1 cellular context compared by ENCODE assay signal in the genomic region with DNA sequence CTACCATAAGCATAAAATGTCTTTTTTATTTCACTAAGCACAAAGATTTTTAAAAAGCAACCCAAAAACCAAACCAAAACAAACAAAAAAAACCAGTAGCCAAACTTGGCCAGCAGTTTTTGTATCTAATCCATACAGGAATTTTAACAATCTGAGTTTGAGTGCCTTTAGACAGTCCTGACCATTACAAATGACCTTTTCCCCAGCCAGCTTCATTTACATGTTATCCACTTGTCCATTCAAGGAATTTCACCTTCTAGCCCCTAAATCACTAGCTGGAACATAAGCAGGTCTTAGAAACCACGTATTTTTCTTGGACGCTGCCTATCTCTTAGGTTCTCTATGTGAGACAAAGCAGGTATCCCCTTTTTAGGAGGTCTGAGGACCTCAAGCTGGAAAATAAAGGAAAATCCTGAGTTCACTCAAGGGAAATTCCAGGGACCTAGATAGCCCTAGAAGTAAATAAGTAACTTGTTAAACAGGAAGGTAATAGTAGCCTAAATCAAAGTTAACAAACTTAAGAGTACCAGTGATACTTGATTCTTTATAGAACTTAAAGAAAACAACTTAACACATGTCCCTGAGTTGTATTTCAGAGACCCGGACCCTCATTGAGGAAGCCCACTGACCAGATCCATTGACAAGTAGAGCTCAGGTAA.
TF ChIP-seq lines count a peak whose summit lies in the region.

No MANE protein-coding gene starts in this region.

TF ChIP-seq in A549, 52 proteins besides CTCF, POLR2A, EP300 and RAD21 (continued from another document):
- TF ChIP-seq, protein P1, sequence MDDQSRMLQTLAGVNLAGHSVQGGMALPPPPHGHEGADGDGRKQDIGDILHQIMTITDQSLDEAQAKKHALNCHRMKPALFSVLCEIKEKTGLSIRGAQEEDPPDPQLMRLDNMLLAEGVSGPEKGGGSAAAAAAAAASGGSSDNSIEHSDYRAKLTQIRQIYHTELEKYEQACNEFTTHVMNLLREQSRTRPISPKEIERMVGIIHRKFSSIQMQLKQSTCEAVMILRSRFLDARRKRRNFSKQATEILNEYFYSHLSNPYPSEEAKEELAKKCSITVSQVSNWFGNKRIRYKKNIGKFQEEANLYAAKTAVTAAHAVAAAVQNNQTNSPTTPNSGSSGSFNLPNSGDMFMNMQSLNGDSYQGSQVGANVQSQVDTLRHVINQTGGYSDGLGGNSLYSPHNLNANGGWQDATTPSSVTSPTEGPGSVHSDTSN (IDR thresholded peaks at IDR 0.05) = no peak
- TF ChIP-seq MYC (IDR thresholded peaks at IDR 0.05; ENCODE audit: borderline replicate concordance, low read length) (no peak), EHMT2 (IDR thresholded peaks at IDR 0.05; ENCODE audit: low read depth) (no peak), HES2 (IDR thresholded peaks at IDR 0.05) (no peak), ZNF302 (CRISPR knock-in tag; IDR thresholded peaks at IDR 0.05) (no peak), ESRRA (IDR thresholded peaks at IDR 0.05; ENCODE audit: borderline replicate concordance, low read length) (no peak), JUNB (IDR thresholded peaks at IDR 0.05) (no peak), CBX2 (IDR thresholded peaks at IDR 0.05; ENCODE audit: borderline replicate concordance, low read depth) (no peak), RARB (CRISPR knock-in tag; IDR thresholded peaks at IDR 0.05) (no peak), KDM5A (IDR thresholded peaks at IDR 0.05) (no peak), ATOH8 (CRISPR knock-in tag; IDR thresholded peaks at IDR 0.05; ENCODE audit: low read depth) (no peak), FOSB (CRISPR knock-in tag; IDR thresholded peaks at IDR 0.05) (no peak)
